Comparison of ENCODE assay signal across 25 cellular contexts in the genomic region with DNA sequence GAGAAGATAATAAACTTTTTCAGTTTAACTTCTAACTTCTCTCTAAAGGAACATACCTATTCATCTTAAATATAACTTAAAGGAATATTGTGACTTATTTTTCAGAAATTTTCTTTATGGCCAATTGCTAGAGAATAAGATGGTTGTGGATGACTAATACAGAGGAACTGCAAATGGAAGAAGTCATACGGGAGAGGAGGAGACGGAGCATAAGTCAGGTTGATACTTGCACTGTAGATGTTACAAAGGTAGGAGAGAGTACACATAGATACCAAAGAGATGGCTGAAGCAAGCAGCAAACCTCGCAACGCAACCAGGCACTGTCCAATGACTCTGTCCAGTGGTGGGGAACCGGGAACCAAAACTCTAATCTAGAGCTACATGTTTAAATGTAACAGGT.
A peak's percentile ranks its signal among the peaks of the same experiment; 100 is the strongest.
DNase-seq lines count a peak whose midpoint lies in the region; ATAC-seq, FAIRE-seq and TF ChIP-seq lines count a peak whose summit lies in the region.
"Had no signal": no experiment of that assay in that cellular context is flagged by ENCODE, and none has a peak within 500 bp of the region (broad histone marks: within the 10 kb centered on the region; RNA-seq: fewer than 3 reads in every experiment).

No MANE protein-coding gene starts in this region.

- H3K4me1 ChIP-seq in foreskin keratinocyte: no peaks in the 10 kb centered on the region
- H3K4me1 ChIP-seq in CD8-positive, alpha-beta T cell (ENCODE audit: insufficient read depth, low read length): no peaks in the 10 kb centered on the region
- H3K4me1 ChIP-seq: A549; BE2C; BLaER1 treated with 17β-estradiol and CSF1 and Interleukin-3, amounts not matched to agents 10 nM and 100 nM had no signal

- no peaks in the 10 kb centered on the region for H3K4me1 Mint-ChIP-seq in activated naive CD4-positive, alpha-beta T cell treated with anti-CD3 and anti-CD28 coated beads, Interleukin-2, amount 10 ng/mL, durations not matched to agents 7 days and 5 days
- no peaks in the 10 kb centered on the region for H3K4me1 Mint-ChIP-seq in CD8-positive, alpha-beta T cell (ENCODE audit: low read depth)
- H3K4me1 Mint-ChIP-seq: CD14-positive monocyte had no signal

- no peaks in the 10 kb centered on the region for H3K9me3 ChIP-seq in CD8-positive, alpha-beta T cell (ENCODE audit: low read length)
- H3K9me3 ChIP-seq: A549; BE2C; BLaER1 treated with 17β-estradiol and CSF1 and Interleukin-3, amounts not matched to agents 10 nM and 100 nM had no signal

- no peak for DNase-seq in activated naive CD4-positive, alpha-beta T cell treated with anti-CD3 and anti-CD28 coated beads, Interleukin-2, amount 10 ng/mL, durations not matched to agents 7 days and 5 days
- no peak for DNase-seq in activated naive CD4-positive, alpha-beta T cell treated with Interleukin-2 at 50 U/mL for 16 hours
- peak; percentile 23 for DNase-seq in bronchial epithelial cell (ENCODE audit: low read depth)
- DNase-seq in foreskin keratinocyte: peak; percentile 24 to 72
- no peak for DNase-seq in CD8-positive, alpha-beta T cell
- DNase-seq: ACHN; AML-193; BE2C; Calu3; CD4-positive, alpha-beta T cell; COR-L47; DMS53; DMS79 treated with DMSO at 0.1 percent for 48 hours; GDM1; GM23248; H7; HCEC 1CT had no signal

- POLR2A ChIA-PET in CD8-positive, alpha-beta T cell (lab: Charles Lee): no interaction called here

- no peak for TF ChIP-seq CTCF in bronchial epithelial cell (IDR thresholded peaks at IDR 0.05; ENCODE audit: insufficient read depth, low read length, severe bottlenecking)
- TF ChIP-seq CTCF in foreskin keratinocyte (conservative IDR thresholded peaks at IDR 0.05): no peak
- TF ChIP-seq CTCF in CD8-positive, alpha-beta T cell (IDR thresholded peaks at IDR 0.05): no peak

- CTCF ChIA-PET in activated naive CD4-positive, alpha-beta T cell treated with anti-CD3 and anti-CD28 coated beads, Interleukin-2, amount 10 ng/mL, durations not matched to agents 7 days and 5 days (lab: Charles Lee): no interaction called here
- CTCF ChIA-PET in CD8-positive, alpha-beta T cell (lab: Charles Lee): no interaction called here

- H3K36me3 Mint-ChIP-seq in activated naive CD4-positive, alpha-beta T cell treated with anti-CD3 and anti-CD28 coated beads, Interleukin-2, amount 10 ng/mL, durations not matched to agents 7 days and 5 days: no peaks in the 10 kb centered on the region
- H3K36me3 Mint-ChIP-seq in CD8-positive, alpha-beta T cell: no peaks in the 10 kb centered on the region
- H3K36me3 Mint-ChIP-seq: CD14-positive monocyte had no signal

- H3K4me3 ChIP-seq in bronchial epithelial cell (ENCODE audit: low read depth, low read length): no peak overlapping the region
- H3K4me3 ChIP-seq in CD8-positive, alpha-beta T cell (ENCODE audit: low read depth, low read length): no peak overlapping the region
- H3K4me3 ChIP-seq: A549; BLaER1 treated with 17β-estradiol and CSF1 and Interleukin-3, amounts not matched to agents 10 nM and 100 nM; GM12878; GM23248 had no signal

- intact Hi-C loops in CD8-positive, alpha-beta T cell (cut with DNase I, micrococcal nuclease): no loop called here

- H3K27me3 ChIP-seq in bronchial epithelial cell (ENCODE audit: control insufficient read depth, insufficient read depth, low read length) (no peaks in the 10 kb centered on the region), foreskin keratinocyte (no peaks in the 10 kb centered on the region)
- no peaks in the 10 kb centered on the region for H3K27me3 ChIP-seq in CD8-positive, alpha-beta T cell (ENCODE audit: insufficient read depth, low read length)
- H3K27me3 ChIP-seq: BE2C; BLaER1 treated with 17β-estradiol and CSF1 and Interleukin-3, amounts not matched to agents 10 nM and 100 nM had no signal

- ATAC-seq in foreskin keratinocyte (no peak), HG03135 (IDR thresholded peaks at IDR 0.05; ENCODE audit: unreplicated experiment) (no peak)
- no peak for ATAC-seq in CD8-positive, alpha-beta T cell
- ATAC-seq: A549, GM12878 had no signal

- H3K4me3 Mint-ChIP-seq in activated naive CD4-positive, alpha-beta T cell treated with anti-CD3 and anti-CD28 coated beads, Interleukin-2, amount 10 ng/mL, durations not matched to agents 7 days and 5 days: no peak overlapping the region
- H3K4me3 Mint-ChIP-seq in CD8-positive, alpha-beta T cell: no peak overlapping the region
- H3K4me3 Mint-ChIP-seq: CD14-positive monocyte; CD4-positive, alpha-beta T cell had no signal

- no peak for FAIRE-seq in bronchial epithelial cell (lab: Jason Lieb, UNC)
- FAIRE-seq: A549, GM12878, GM19239, H1 had no signal

- no peak overlapping the region for H3K27ac ChIP-seq in foreskin keratinocyte
- H3K27ac ChIP-seq in CD8-positive, alpha-beta T cell (ENCODE audit: low read depth, low read length): no peak overlapping the region
- H3K27ac ChIP-seq: 22Rv1; A549; BLaER1 treated with 17β-estradiol and CSF1 and Interleukin-3, amounts not matched to agents 10 nM and 100 nM; GM23248 had no signal

- H3K9me3 Mint-ChIP-seq in activated naive CD4-positive, alpha-beta T cell treated with anti-CD3 and anti-CD28 coated beads, Interleukin-2, amount 10 ng/mL, durations not matched to agents 7 days and 5 days: peaks cover 1% of the 10 kb centered on the region
- H3K9me3 Mint-ChIP-seq in CD8-positive, alpha-beta T cell: peaks cover 4% of the 10 kb centered on the region

- no peaks in the 10 kb centered on the region for H3K27me3 Mint-ChIP-seq in activated naive CD4-positive, alpha-beta T cell treated with anti-CD3 and anti-CD28 coated beads, Interleukin-2, amount 10 ng/mL, durations not matched to agents 7 days and 5 days
- no peaks in the 10 kb centered on the region for H3K27me3 Mint-ChIP-seq in CD8-positive, alpha-beta T cell (ENCODE audit: low read depth)
- H3K27me3 Mint-ChIP-seq: CD4-positive, alpha-beta T cell had no signal

- peak overlapping the region; percentile 4 for H3K27ac Mint-ChIP-seq in activated naive CD4-positive, alpha-beta T cell treated with anti-CD3 and anti-CD28 coated beads, Interleukin-2, amount 10 ng/mL, durations not matched to agents 7 days and 5 days
- no peak overlapping the region for H3K27ac Mint-ChIP-seq in CD8-positive, alpha-beta T cell
- H3K27ac Mint-ChIP-seq: CD14-positive monocyte; CD4-positive, alpha-beta T cell had no signal

- no peaks in the 10 kb centered on the region for H3K36me3 ChIP-seq in bronchial epithelial cell (ENCODE audit: control insufficient read depth, insufficient read depth, low read length)
- no peaks in the 10 kb centered on the region for H3K36me3 ChIP-seq in CD8-positive, alpha-beta T cell (ENCODE audit: insufficient read depth, low read length)
- H3K36me3 ChIP-seq: BE2C; BLaER1 treated with 17β-estradiol and CSF1 and Interleukin-3, amounts not matched to agents 10 nM and 100 nM had no signal

Comparison
In these comparisons a context has a peak if more than half of its experiments do, and no peak if none do; other contexts are left out.
1. DNase-seq: peak in bronchial epithelial cell (single experiment) and foreskin keratinocyte (2 of 2); none in activated naive CD4-positive, alpha-beta T cell treated with anti-CD3 and anti-CD28 coated beads, Interleukin-2, amount 10 ng/mL, durations not matched to agents 7 days and 5 days (single experiment), activated naive CD4-positive, alpha-beta T cell treated with Interleukin-2 at 50 U/mL for 16 hours (single experiment) and CD8-positive, alpha-beta T cell (0 of 7).